Comparison of ENCODE assay signal across 20 cellular contexts in genomic region chr6:168603234-168603633, GRCh38.
"Had no signal": no experiment of that assay in that cellular context is flagged by ENCODE, and none has a peak within 500 bp of the region (broad histone marks: within the 10 kb centered on the region; RNA-seq: fewer than 3 reads in every experiment).

No MANE protein-coding gene starts in this region.

- H3K27me3 ChIP-seq: adrenal gland had no signal

- H3K4me1 ChIP-seq: adrenal gland had no signal

- H3K9me3 ChIP-seq: adrenal gland had no signal

- H3K9ac ChIP-seq: KMS-11 had no signal

- H3K4me1 Mint-ChIP-seq: activated naive CD8-positive, alpha-beta T cell treated with anti-CD3 and anti-CD28 coated beads, Interleukin-2, amount 10 ng/mL, durations not matched to agents 7 days and 5 days had no signal

- H3K36me3 Mint-ChIP-seq: activated naive CD8-positive, alpha-beta T cell treated with anti-CD3 and anti-CD28 coated beads, Interleukin-2, amount 10 ng/mL, durations not matched to agents 7 days and 5 days had no signal

- H3K4me3 Mint-ChIP-seq: activated CD8-positive, alpha-beta T cell treated with anti-CD3 and anti-CD28 coated beads for 36 hours; activated naive CD8-positive, alpha-beta T cell treated with anti-CD3 and anti-CD28 coated beads, Interleukin-2, amount 10 ng/mL, durations not matched to agents 7 days and 5 days; activated T-cell treated with anti-CD3 and anti-CD28 coated beads, Interleukin-2, amount 50 U/mL, for 72 hours; T-helper 1 cell treated with Interleukin-12 subunit alpha and Interleukin-12 subunit beta and Interleukin-4 antibody, amounts not matched to agents 30 μg/mL and 1 μg/mL, for 36 hours had no signal

- ATAC-seq: activated CD4-positive, CD25-positive, alpha-beta regulatory T cell treated with anti-CD3 and anti-CD28 coated beads, Interleukin-2, amount 50 U/mL, for 24 hours; activated CD8-positive, alpha-beta T cell treated with anti-CD3 and anti-CD28 coated beads for 36 hours; activated T-cell treated with anti-CD3 and anti-CD28 coated beads, Interleukin-2, amount 50 U/mL, for 72 hours had no signal

- H3K4me3 ChIP-seq: adrenal gland had no signal

- H3K27ac ChIP-seq: adrenal gland, KMS-11 had no signal

- H3K4me2 ChIP-seq: KMS-11 had no signal

- H3K27ac Mint-ChIP-seq: activated CD8-positive, alpha-beta T cell treated with anti-CD3 and anti-CD28 coated beads for 36 hours; activated naive CD8-positive, alpha-beta T cell treated with anti-CD3 and anti-CD28 coated beads, Interleukin-2, amount 10 ng/mL, durations not matched to agents 7 days and 5 days; activated T-cell treated with anti-CD3 and anti-CD28 coated beads, Interleukin-2, amount 50 U/mL, for 72 hours; activated T-helper 2 cell treated with anti-CD3 and anti-CD28 coated beads, Interferon-gamma antibody, Interleukin-2, Interleukin-4, amounts not matched to agents 10 μg/mL and 5 μg/mL and 100 μg/mL, durations not matched to agents 14 hours and 24 hours and 36 hours; T-helper 1 cell treated with Interleukin-12 subunit alpha and Interleukin-12 subunit beta and Interleukin-4 antibody, amounts not matched to agents 30 μg/mL and 1 μg/mL, for 36 hours had no signal

- H3K36me3 ChIP-seq: adrenal gland had no signal

- DNase-seq: activated CD4-positive, alpha-beta T cell treated with anti-CD3 and anti-CD28 coated beads for 4 hours; activated CD8-positive, alpha-beta memory T cell treated with anti-CD3 and anti-CD28 coated beads, Interleukin-2, amount 50 U/mL, for 4 hours; activated CD8-positive, alpha-beta T cell treated with anti-CD3 and anti-CD28 coated beads for 36 hours; activated gamma-delta T cell treated with Interleukin-2 at 50 U/mL for 16 hours; activated naive CD4-positive, alpha-beta T cell treated with anti-CD3 and anti-CD28 coated beads, Interleukin-2, amount 50 U/mL, for 16 hours; activated naive CD8-positive, alpha-beta T cell treated with anti-CD3 and anti-CD28 coated beads, Interleukin-2, amount 10 ng/mL, durations not matched to agents 7 days and 5 days; activated T-cell treated with anti-CD3 and anti-CD28 coated beads, Interleukin-2, amount 50 U/mL, for 72 hours; adrenal gland; central memory CD4-positive, alpha-beta T cell; NCI-H1105; NCI-H1436; NCI-H1694 treated with DMSO at 0.1 percent for 48 hours; NCI-H2029 treated with DMSO at 0.1 percent for 48 hours; NCI-H345; NCI-H510A; NCI-H774 had no signal
